ENCODE assay signal across 26 cellular contexts in the genomic region with DNA sequence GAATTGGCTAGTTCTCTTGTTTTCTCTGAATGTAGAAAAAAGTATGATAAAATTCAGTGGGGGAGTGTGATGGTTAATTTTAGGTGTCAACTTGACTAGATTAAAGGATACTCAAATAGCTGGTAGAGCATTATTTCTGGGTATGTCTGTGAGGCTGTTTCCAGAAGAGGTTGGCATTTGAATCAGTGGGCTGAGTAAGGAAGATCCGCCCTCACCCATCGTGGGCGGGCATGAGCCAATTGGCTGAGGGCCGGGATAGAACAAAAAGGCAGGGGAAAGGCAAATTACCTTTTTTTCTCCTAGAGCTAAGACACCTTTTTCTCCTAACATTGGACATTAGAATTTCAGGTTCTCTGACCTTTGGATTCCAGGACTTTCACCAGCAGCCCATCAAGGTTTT.
"Had no signal": no experiment of that assay in that cellular context is flagged by ENCODE, and none has a peak within 500 bp of the region (broad histone marks: within the 10 kb centered on the region; RNA-seq: fewer than 3 reads in every experiment).

No MANE protein-coding gene starts in this region.

- H3K9me3 ChIP-seq: ascending aorta had no signal

- H3K36me3 ChIP-seq: ascending aorta, cardiac muscle cell had no signal

- H3K27me3 ChIP-seq: ascending aorta, cardiac muscle cell had no signal

- DNase-seq: activated B cell treated with CpG ODN at 0.5 μM for 24 hours; activated CD4-positive, alpha-beta memory T cell treated with anti-CD3 and anti-CD28 coated beads for 36 hours; activated CD4-positive, alpha-beta T cell treated with anti-CD3 and anti-CD28 coated beads for 4 hours; activated CD4-positive, alpha-beta T cell treated with anti-CD3 and anti-CD28 coated beads, Interleukin-2, amount 10 ng/mL, durations not matched to agents 24 days and 14 days; activated CD4-positive, alpha-beta T cell treated with anti-CD3 and anti-CD28 coated beads, Interleukin-2, amount 50 U/mL, for 1 hour; activated CD4-positive, alpha-beta T cell treated with anti-CD3 and anti-CD28 coated beads, Interleukin-2, amount 50 U/mL, for 4 hours; activated CD4-positive, CD25-positive, alpha-beta regulatory T cell treated with anti-CD3 and anti-CD28 coated beads, Interleukin-2, amount 50 U/mL, for 72 hours; activated CD8-positive, alpha-beta memory T cell treated with anti-CD3 and anti-CD28 coated beads, Interleukin-2, amount 50 U/mL, for 4 hours; activated CD8-positive, alpha-beta T cell treated with anti-CD3 and anti-CD28 coated beads for 36 hours; activated effector memory CD4-positive, alpha-beta T cell treated with Interleukin-2 at 50 U/mL for 16 hours; activated gamma-delta T cell; activated naive CD4-positive, alpha-beta T cell treated with anti-CD3 and anti-CD28 coated beads, Interleukin-2, amount 10 ng/mL, durations not matched to agents 7 days and 5 days; activated naive CD4-positive, alpha-beta T cell treated with Interleukin-2 at 50 U/mL for 16 hours; activated naive CD8-positive, alpha-beta T cell treated with anti-CD3 and anti-CD28 coated beads, Interleukin-2, amount 10 ng/mL, durations not matched to agents 7 days and 5 days; activated naive CD8-positive, alpha-beta T cell treated with anti-CD3 and anti-CD28 coated beads, Interleukin-2, amount 50 U/mL, for 24 hours; activated T-cell treated with anti-CD3 and anti-CD28 coated beads for 4 hours; activated T-cell treated with anti-CD3 and anti-CD28 coated beads, Interleukin-2, amount 50 U/mL, for 1 hour; activated T-cell treated with anti-CD3 and anti-CD28 coated beads, Interleukin-2, amount 50 U/mL, for 48 hours; caudate nucleus; SW 1271; T-helper 1 cell; T-helper 2 cell; T-helper 9 cell had no signal

- H3K4me1 ChIP-seq: ascending aorta had no signal

- H3K27ac ChIP-seq: ascending aorta, cardiac muscle cell, VCaP had no signal

- ATAC-seq: activated CD8-positive, alpha-beta T cell treated with anti-CD3 and anti-CD28 coated beads for 36 hours; activated naive CD8-positive, alpha-beta T cell treated with anti-CD3 and anti-CD28 coated beads, Interleukin-2, amount 50 U/mL, for 24 hours had no signal

- H3K4me3 ChIP-seq: ascending aorta, cardiac muscle cell had no signal
